8 cellular contexts compared by ENCODE assay signal in genomic region chr19:43534811-43535761, GRCh38. TPM values are rescaled to one million over a fixed set of nuclear protein-coding genes. Genes with fewer than 3 reads are reported as not detected.
DNase-seq lines count a peak whose midpoint lies in the region; ATAC-seq and TF ChIP-seq lines count a peak whose summit lies in the region.

No MANE protein-coding gene starts in this region.

- H3K4me2 ChIP-seq in OCI-LY1 (ENCODE audit: low read length) (no peak overlapping the region), skeletal muscle satellite cell (ENCODE audit: low read length) (peak overlapping the region; percentile 92)

- H3K9me2 ChIP-seq in OCI-LY1 (ENCODE audit: low read depth, low read length): no peaks in the 10 kb centered on the region

- H3K27me3 Mint-ChIP-seq in brain: peaks cover 4% of the 10 kb centered on the region

- TF ChIP-seq CTCF in OCI-LY1 (IDR thresholded peaks at IDR 0.05; ENCODE audit: low read length): peak; percentile 71
- peak; percentile 40 to 66 for TF ChIP-seq CTCF in brain (conservative IDR thresholded peaks at IDR 0.05)

- H3K4me3 ChIP-seq in OCI-LY1 (ENCODE audit: low read depth, low read length, poor library complexity, severe bottlenecking) (no peak overlapping the region), skeletal muscle satellite cell (ENCODE audit: low read length) (no peak overlapping the region)

- peaks cover 46% of the 10 kb centered on the region for H3K36me3 Mint-ChIP-seq in brain

- H3K27ac Mint-ChIP-seq in brain: peak overlapping the region in 4 of 5 experiments; percentile 84 to 99 (median 90)

- no peak overlapping the region for H3K27ac ChIP-seq in OCI-LY1 (ENCODE audit: low read depth, low read length, poor library complexity, severe bottlenecking)

- H3K9me3 ChIP-seq in OCI-LY1 (ENCODE audit: low read length) (no peaks in the 10 kb centered on the region), skeletal muscle satellite cell (replicated peaks; ENCODE audit: low read length) (no peaks in the 10 kb centered on the region)

- H3K4me1 ChIP-seq in OCI-LY1 (ENCODE audit: insufficient read depth, low read length, severe bottlenecking) (peaks cover 17% of the 10 kb centered on the region), skeletal muscle satellite cell (ENCODE audit: control insufficient read depth, insufficient read depth, low read length) (peaks cover 21% of the 10 kb centered on the region)

- H3K36me3 ChIP-seq in OCI-LY1 (ENCODE audit: insufficient read depth, low read length) (peaks cover 21% of the 10 kb centered on the region), skeletal muscle satellite cell (ENCODE audit: insufficient read depth, low read length) (peaks cover 17% of the 10 kb centered on the region)

- H4K20me1 ChIP-seq in OCI-LY1 (ENCODE audit: insufficient read depth, low read length): no peaks in the 10 kb centered on the region

- H3K79me2 ChIP-seq in OCI-LY1 (ENCODE audit: insufficient read depth, low read length): no peaks in the 10 kb centered on the region

- no peak overlapping the region for H2AFZ ChIP-seq in OCI-LY1 (ENCODE audit: low read length)

- peak overlapping the region; percentile 39 to 95 (median 67) for H3K4me3 Mint-ChIP-seq in brain

- no peak for ATAC-seq in GM21360 (IDR thresholded peaks at IDR 0.05; ENCODE audit: unreplicated experiment)
- no peak for ATAC-seq in HG02759 (IDR thresholded peaks at IDR 0.05; ENCODE audit: unreplicated experiment)

- H3K9me3 Mint-ChIP-seq in brain: peaks cover 9 to 25% (median 21%) of the 10 kb centered on the region in 5 experiments

- DNase-seq in NCI-H2029 (lab: John Stamatoyannopoulos, UW): peak; percentile 38
- DNase-seq in NCI-H2029 treated with DMSO at 0.1 percent for 48 hours (lab: John Stamatoyannopoulos, UW): no peak
- DNase-seq in iPS-NIHi7 (ENCODE audit: extremely low spot score): peak; percentile 90

- H3K4me1 Mint-ChIP-seq in brain: peaks cover 29% of the 10 kb centered on the region

- H3K27me3 ChIP-seq in OCI-LY1 (ENCODE audit: insufficient read depth, low read length) (no peaks in the 10 kb centered on the region), skeletal muscle satellite cell (ENCODE audit: control insufficient read depth, insufficient read depth, low read length) (no peaks in the 10 kb centered on the region)

- H3F3A ChIP-seq in OCI-LY1 (ENCODE audit: insufficient read depth, low read length): no peaks in the 10 kb centered on the region; the same call in 1 of the 2 replicates

- H3K9ac ChIP-seq in OCI-LY1 (ENCODE audit: low read length) (no peak overlapping the region), skeletal muscle satellite cell (ENCODE audit: low read depth, low read length) (no peak overlapping the region)

RNA-seq across cellular contexts. Expression of gene ZNF575, which starts 2.1 kb away (rescaled TPM):
- polyA plus RNA-seq in brain (ENCODE audit: insufficient read depth, low read depth, low replicate concordance): 4.1 TPM
- total RNA-seq in skeletal muscle satellite cell (2012; rRNA removed): not detected in 2 replicates

RNA-seq across cellular contexts. Expression of gene ETHE1, which starts 8.1 kb away (rescaled TPM):
- 30.1 TPM for polyA plus RNA-seq in brain (ENCODE audit: insufficient read depth, low read depth, low replicate concordance)
- 41.6 and 59.0 TPM in 2 replicates for total RNA-seq in skeletal muscle satellite cell (2012; rRNA removed)

RNA-seq across cellular contexts. Expression of gene PHLDB3, which starts 30.5 kb away (rescaled TPM):
- polyA plus RNA-seq in brain (ENCODE audit: insufficient read depth, low read depth, low replicate concordance): 10.0 TPM
- 5.0 and 6.8 TPM in 2 replicates for total RNA-seq in skeletal muscle satellite cell (2012; rRNA removed)

RNA-seq across cellular contexts. Expression of gene XRCC1, which starts 40.2 kb away (rescaled TPM):
- polyA plus RNA-seq in brain (ENCODE audit: insufficient read depth, low read depth, low replicate concordance): 73.4 TPM
- 14.6 and 17.5 TPM in 2 replicates for total RNA-seq in skeletal muscle satellite cell (2012; rRNA removed)

RNA-seq across cellular contexts. Expression of gene PINLYP, which starts 40.5 kb away (rescaled TPM):
- 22.6 TPM for polyA plus RNA-seq in brain (ENCODE audit: insufficient read depth, low read depth, low replicate concordance)
- total RNA-seq in skeletal muscle satellite cell (2012; rRNA removed): 1.1 and 1.8 TPM in 2 replicates
